In genomic region chr12:127041985-127042625, GRCh38 we compare ENCODE assay signal across 10 cellular contexts.
DNase-seq lines count a peak whose midpoint lies in the region; ATAC-seq, FAIRE-seq and TF ChIP-seq lines count a peak whose summit lies in the region.
"Had no signal": no experiment of that assay in that cellular context is flagged by ENCODE, and none has a peak within 500 bp of the region (broad histone marks: within the 10 kb centered on the region; RNA-seq: fewer than 3 reads in every experiment).

No MANE protein-coding gene starts in this region.

- no peak for TF ChIP-seq POLR2A in lower leg skin (IDR thresholded peaks at IDR 0.05)

- H3K4me3 ChIP-seq in bronchial epithelial cell (ENCODE audit: low read depth, low read length) = no peak overlapping the region
- no peak overlapping the region for H3K4me3 ChIP-seq in lower leg skin (ENCODE audit: low read depth, poor library complexity, severe bottlenecking)

- no peaks in the 10 kb centered on the region for H3K36me3 ChIP-seq in bronchial epithelial cell (ENCODE audit: control insufficient read depth, insufficient read depth, low read length)

- no peaks in the 10 kb centered on the region for H3K27me3 ChIP-seq in bronchial epithelial cell (ENCODE audit: control insufficient read depth, insufficient read depth, low read length)

- no peak for FAIRE-seq in bronchial epithelial cell (lab: Jason Lieb, UNC)

- ATAC-seq in GM18907 (IDR thresholded peaks at IDR 0.05; ENCODE audit: unreplicated experiment) (peak; percentile 92), GM21737 (IDR thresholded peaks at IDR 0.05; ENCODE audit: unreplicated experiment) (peak; percentile 93), HG03378 (IDR thresholded peaks at IDR 0.05; ENCODE audit: unreplicated experiment) (peak; percentile 98)

- TF ChIP-seq CTCF in bronchial epithelial cell (IDR thresholded peaks at IDR 0.05; ENCODE audit: insufficient read depth, low read length, severe bottlenecking) (no peak), lower leg skin (IDR thresholded peaks at IDR 0.05) (no peak)

- DNase-seq in bronchial epithelial cell (ENCODE audit: low read depth) (peak; percentile 46), lower leg skin (ENCODE audit: low spot score in 2 of 2) (no peak), H4 (ENCODE audit: low spot score) (no peak)
- DNase-seq in stimulated activated CD4-positive, alpha-beta T cell treated with anti-CD3 and anti-CD28 coated beads, Interleukin-1b, Interleukin-23, amount 100 ng/mL, for 48 hours = no peak
- DNase-seq: DMS79 treated with DMSO at 0.1 percent for 48 hours, NCI-H446, nephron progenitor cell had no signal

- intact Hi-C loops in lower leg skin (cut with DNase I; ENCODE audit: low total_unique reads) = no loop called here

- 81 to 85% methylated on average over 3 of the region's 3 CpGs for WGBS in lower leg skin, 2 donors
